In the genomic region with DNA sequence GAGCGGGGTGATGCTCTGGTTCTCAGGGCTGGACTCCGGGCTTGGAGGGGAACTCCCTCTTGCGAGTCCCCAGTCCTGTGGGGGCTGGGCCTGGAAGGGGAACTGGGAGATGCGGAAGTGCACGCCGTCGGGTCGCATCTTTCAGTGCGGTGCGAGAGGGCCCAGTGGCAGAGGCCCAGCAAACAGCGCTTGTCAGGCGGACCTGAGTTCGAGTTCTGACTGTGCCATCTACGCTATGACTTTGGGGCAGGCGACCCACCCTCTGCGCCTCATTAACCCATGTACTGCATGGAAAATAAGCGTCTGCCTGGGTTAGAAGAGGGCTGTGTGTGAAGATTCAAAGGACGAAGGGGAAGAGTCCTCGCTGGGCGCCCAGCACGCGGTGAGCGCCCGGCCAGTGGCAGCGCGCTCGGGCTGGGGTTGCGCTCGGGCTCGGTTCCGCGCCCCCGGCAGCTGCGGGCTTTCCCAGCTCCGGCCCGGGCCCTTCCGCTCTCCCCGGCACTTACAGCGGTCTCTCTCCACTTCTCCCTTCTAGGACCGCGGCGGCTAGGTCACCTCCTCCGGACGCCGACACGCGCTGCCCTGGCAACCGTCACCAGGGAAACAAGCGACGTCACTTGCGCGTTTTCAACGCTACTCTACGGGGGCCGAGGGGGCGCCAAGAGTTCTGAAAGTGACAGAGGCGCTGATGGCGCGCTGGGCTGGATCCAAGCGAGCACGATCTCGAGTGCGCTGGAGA, we compare ENCODE assay signal across 8 cellular contexts. TPM values are rescaled to one million over a fixed set of nuclear protein-coding genes. Genes with fewer than 3 reads are reported as not detected.
DNase-seq lines count a peak whose midpoint lies in the region; ATAC-seq and TF ChIP-seq lines count a peak whose summit lies in the region.

A gene with protein sequence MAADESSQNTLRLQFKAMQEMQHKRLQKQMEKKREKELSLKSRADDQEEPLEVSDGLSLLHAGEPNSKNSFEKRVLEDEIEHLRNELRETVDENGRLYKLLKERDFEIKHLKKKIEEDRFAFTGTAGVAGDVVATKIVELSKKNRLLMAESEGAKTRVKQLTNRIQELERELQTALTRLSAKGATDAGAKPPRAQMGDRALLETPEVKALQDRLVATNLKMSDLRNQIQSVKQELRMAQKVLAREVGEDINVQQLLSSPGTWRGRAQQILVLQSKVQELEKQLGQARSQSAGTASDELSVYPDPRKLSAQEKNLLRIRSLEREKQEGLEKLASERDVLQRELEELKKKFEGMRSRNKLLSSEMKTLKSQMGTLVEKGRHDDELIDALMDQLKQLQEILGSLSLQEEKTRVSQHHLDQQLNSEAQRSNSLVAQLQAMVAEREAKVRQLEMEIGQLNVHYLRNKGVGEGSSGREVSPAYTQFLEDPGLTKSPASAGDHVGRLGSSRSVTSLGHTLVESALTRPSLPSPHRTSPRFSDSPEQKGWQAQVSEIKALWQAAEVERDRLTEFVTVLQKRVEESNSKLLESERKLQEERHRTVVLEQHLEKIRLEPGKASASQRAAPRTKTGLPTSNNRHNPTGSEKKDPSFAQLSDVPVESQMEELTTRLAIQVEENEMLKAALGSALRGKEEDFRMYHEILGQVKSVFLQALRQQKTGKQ (minus strand): TSS at position 584 of the 739 bp plus-strand sequence. CDS start 14,908 bp downstream, outside the sequence.

- DNase-seq in CD1c-positive myeloid dendritic cell (ENCODE audit: extremely low spot score) (peak; percentile 98), NOMO-1 treated with dmso at 0.1 percent for 144 hours (lab: John Stamatoyannopoulos, UW; ENCODE audit: unreplicated experiment) (peak; percentile 95), epithelial cell of proximal tubule (ENCODE audit: low read depth) (no peak)
- DNase-seq in activated CD8-positive, alpha-beta memory T cell treated with anti-CD3 and anti-CD28 coated beads, Interleukin-2, amount 50 U/mL, for 48 hours = peak; percentile 96
- peak; percentile 77 to 82 for DNase-seq in stimulated activated CD8-positive, alpha-beta memory T cell treated with anti-CD3 and anti-CD28 coated beads, Interleukin-2, amount 100 ng/mL, for 1 hour (ENCODE audit: low read depth in 2 of 2)

- TF ChIP-seq CTCF in epithelial cell of proximal tubule (conservative IDR thresholded peaks at IDR 0.05; ENCODE audit: low read depth, low read length) = no peak

- H3K4me3 ChIP-seq in epithelial cell of proximal tubule (ENCODE audit: low read depth, low read length) (peak within 1 kb of the TSS; percentile 67), mononuclear cell (ENCODE audit: low read length) (peak within 1 kb of the TSS; percentile 61)

- no peaks in the 10 kb centered on the region for H3K9me3 ChIP-seq in mononuclear cell (ENCODE audit: low read depth, low read length)

- H3K4me1 ChIP-seq in mononuclear cell (ENCODE audit: insufficient read depth, low read length) = peaks cover 15% of the 10 kb centered on the region

- H3K27me3 ChIP-seq in mononuclear cell (ENCODE audit: insufficient read depth, low read length) = no peaks in the 10 kb centered on the region

- peak; percentile 99 for ATAC-seq in GM19328 (IDR thresholded peaks at IDR 0.05; ENCODE audit: unreplicated experiment)
- ATAC-seq in HG03520 (IDR thresholded peaks at IDR 0.05; ENCODE audit: unreplicated experiment) = peak; percentile 99

RNA-seq across cellular contexts. Expression of the gene that starts here (rescaled TPM):
- 0.65 and 1.7 TPM in 2 replicates for total RNA-seq in epithelial cell of proximal tubule
- 0.94 TPM for total RNA-seq in mononuclear cell
